ENCODE assay signal across 18 cellular contexts in genomic region chr6:93235775-93236174, GRCh38.
DNase-seq lines count a peak whose midpoint lies in the region; ATAC-seq lines count a peak whose summit lies in the region.
"Had no signal": no experiment of that assay in that cellular context is flagged by ENCODE, and none has a peak within 500 bp of the region (broad histone marks: within the 10 kb centered on the region; RNA-seq: fewer than 3 reads in every experiment).

No MANE protein-coding gene starts in this region.

- no peak overlapping the region for H3K9ac ChIP-seq in mesendoderm (ENCODE audit: low read length)
- H3K9ac ChIP-seq: BLaER1 had no signal

- H3K18ac ChIP-seq in mesendoderm (ENCODE audit: low read length) = no peak overlapping the region

- H3K4me3 ChIP-seq in mesendoderm (ENCODE audit: low read length) = no peak overlapping the region
- H3K4me3 ChIP-seq: A549, BLaER1 had no signal

- ATAC-seq in GM19452 (IDR thresholded peaks at IDR 0.05; ENCODE audit: unreplicated experiment) = no peak
- ATAC-seq: A549, HCT116, HepG2 had no signal

- H2AK5ac ChIP-seq in mesendoderm (ENCODE audit: low read length) = no peak overlapping the region

- no CpG with 5 or more reads among the region's 3 CpGs for WGBS in mesendoderm (ENCODE audit: extremely low coverage, insufficient coverage, low lambda C conversion rate)

- H2BK15ac ChIP-seq in mesendoderm (replicated peaks; ENCODE audit: low read depth) = no peak overlapping the region

- H4K5ac ChIP-seq in mesendoderm (ENCODE audit: low read length) = no peak overlapping the region

- H3K27ac ChIP-seq in mesendoderm (ENCODE audit: low read depth, low read length) = no peak overlapping the region
- H3K27ac ChIP-seq: 22Rv1, A549, BLaER1 had no signal

- H4K8ac ChIP-seq in mesendoderm (ENCODE audit: low read depth, low read length) = no peak overlapping the region

- H2BK120ac ChIP-seq in mesendoderm (ENCODE audit: low read depth, low read length) = no peak overlapping the region

- no peaks in the 10 kb centered on the region for H3K79me1 ChIP-seq in mesendoderm (ENCODE audit: low read length)

- H3K4ac ChIP-seq in mesendoderm (ENCODE audit: low read depth, low read length) = no peak overlapping the region

- DNase-seq in NCI-H146 (lab: John Stamatoyannopoulos, UW) (peak; percentile 15), NCI-H146 treated with DMSO at 0.1 percent for 48 hours (lab: John Stamatoyannopoulos, UW; ENCODE audit: unreplicated experiment) (no peak), NCI-H82 (lab: John Stamatoyannopoulos, UW) (peak; percentile 1), NCI-H82 treated with DMSO at 0.1 percent for 48 hours (lab: John Stamatoyannopoulos, UW; ENCODE audit: unreplicated experiment) (no peak), mesendoderm (peak; percentile 32), mucosa of gallbladder (ENCODE audit: low spot score) (no peak)
- DNase-seq: CD4-positive, alpha-beta memory T cell; DMS153; DMS79; GF-D8; GOT3; H7 had no signal

- no peaks in the 10 kb centered on the region for H3K27me3 ChIP-seq in mesendoderm (ENCODE audit: insufficient read depth, low read length, poor library complexity)
- H3K27me3 ChIP-seq: BLaER1 had no signal

- H3K36me3 ChIP-seq in mesendoderm (ENCODE audit: control insufficient read depth, insufficient read depth, low read length) = no peaks in the 10 kb centered on the region
- H3K36me3 ChIP-seq: BLaER1 had no signal

- H3K56ac ChIP-seq in mesendoderm (ENCODE audit: low read length) = no peak overlapping the region

- H3K79me2 ChIP-seq in mesendoderm (ENCODE audit: control insufficient read depth, insufficient read depth, low read length) = no peaks in the 10 kb centered on the region

- H3K4me2 ChIP-seq in mesendoderm (ENCODE audit: low read length) = no peak overlapping the region
- H3K4me2 ChIP-seq: A549, BLaER1 had no signal

- no peaks in the 10 kb centered on the region for H3K4me1 ChIP-seq in mesendoderm (ENCODE audit: control insufficient read depth, low read depth, low read length)
- H3K4me1 ChIP-seq: A549, BLaER1 had no signal

- no peak overlapping the region for H3K23ac ChIP-seq in mesendoderm (ENCODE audit: low read length)

- H2BK5ac ChIP-seq in mesendoderm (ENCODE audit: low read length) = no peak overlapping the region

Comparison
In these comparisons a context has a peak if more than half of its experiments do, and no peak if none do; other contexts are left out.
1. DNase-seq: peak in NCI-H146 (single experiment), NCI-H82 (single experiment) and mesendoderm (single experiment); none in NCI-H146 treated with DMSO at 0.1 percent for 48 hours (single experiment), NCI-H82 treated with DMSO at 0.1 percent for 48 hours (single experiment) and mucosa of gallbladder (single experiment).